In genomic region chr14:95409472-95410307, GRCh38 we compare ENCODE assay signal across 15 cellular contexts.
DNase-seq lines count a peak whose midpoint lies in the region; TF ChIP-seq lines count a peak whose summit lies in the region.
"Had no signal": no experiment of that assay in that cellular context is flagged by ENCODE, and none has a peak within 500 bp of the region (broad histone marks: within the 10 kb centered on the region; RNA-seq: fewer than 3 reads in every experiment).

No MANE protein-coding gene starts in this region.

- H3K9me3 ChIP-seq in left ventricle myocardium inferior (replicated peaks) (no peaks in the 10 kb centered on the region), hepatocyte (ENCODE audit: low read depth) (no peaks in the 10 kb centered on the region)

- H2AFZ ChIP-seq in hepatocyte, result no peak overlapping the region
- H2AFZ ChIP-seq: parathyroid adenoma had no signal

- no peak for TF ChIP-seq CTCF in left ventricle myocardium inferior (IDR thresholded peaks at IDR 0.05; ENCODE audit: borderline replicate concordance)
- no peak for TF ChIP-seq CTCF in hepatocyte (IDR thresholded peaks at IDR 0.05; ENCODE audit: poor library complexity)
- no peak for TF ChIP-seq CTCF in GM13976 (IDR thresholded peaks at IDR 0.05; ENCODE audit: borderline replicate concordance, control extremely low read depth, extremely low read depth, insufficient read depth, missing control alignments)

- intact Hi-C loops in left ventricle myocardium inferior (cut with micrococcal nuclease), result no loop called here

- H3K4me2 ChIP-seq in hepatocyte, result no peak overlapping the region

- DNase-seq in COR-L47 (lab: John Stamatoyannopoulos, UW) (peak; percentile 46), SK-N-DZ (ENCODE audit: low spot score) (peak; percentile 57), left ventricle myocardium inferior (no peak), retina (peak; percentile 31), T-helper 1 cell (no peak), hepatocyte (ENCODE audit: low spot score) (no peak), GM13976 (ENCODE audit: low spot score) (no peak), HPDE6-E6E7 (ENCODE audit: extremely low spot score) (no peak)
- DNase-seq: cerebellar nuclear complex, glutamatergic neuron, KG1, kidney, NCI-H446 treated with DMSO at 0.1 percent for 48 hours, T-cell had no signal

- WGBS in hepatocyte (ENCODE audit: low lambda C conversion rate, missing lambda C conversion rate), result 80% methylated on average over 12 of the region's 12 CpGs

- in situ Hi-C loops in GM13976 (cut with MboI; ENCODE audit: low sequenced_read_pairs, unreplicated experiment), result no loop called here

- no peaks in the 10 kb centered on the region for H3K79me2 ChIP-seq in hepatocyte
- H3K79me2 ChIP-seq: parathyroid adenoma had no signal

- H3K27ac ChIP-seq in left ventricle myocardium inferior (replicated peaks) (peak overlapping the region; percentile 83), hepatocyte (no peak overlapping the region)
- H3K27ac ChIP-seq: parathyroid adenoma had no signal

- H3K27me3 ChIP-seq in left ventricle myocardium inferior (ENCODE audit: low read depth) (no peaks in the 10 kb centered on the region), hepatocyte (no peaks in the 10 kb centered on the region)

- no peaks in the 10 kb centered on the region for H4K20me1 ChIP-seq in hepatocyte (ENCODE audit: insufficient read depth, poor library complexity, severe bottlenecking)

- H3K4me1 ChIP-seq in left ventricle myocardium inferior (peaks cover 37% of the 10 kb centered on the region), hepatocyte (ENCODE audit: insufficient read depth) (no peaks in the 10 kb centered on the region)
- H3K4me1 ChIP-seq: parathyroid adenoma had no signal

- no peaks in the 10 kb centered on the region for H3K9me2 ChIP-seq in hepatocyte (replicated peaks; ENCODE audit: insufficient read depth)

- no peaks in the 10 kb centered on the region for H3K36me3 ChIP-seq in left ventricle myocardium inferior
- no peaks in the 10 kb centered on the region for H3K36me3 ChIP-seq in hepatocyte (replicated peaks; ENCODE audit: insufficient read depth, low read depth)

- H3K4me3 ChIP-seq in left ventricle myocardium inferior (no peak overlapping the region), hepatocyte (no peak overlapping the region)

Comparison
In these comparisons a context has a peak if more than half of its experiments do, and no peak if none do; other contexts are left out.
1. DNase-seq: peak in COR-L47 (single experiment), SK-N-DZ (single experiment) and retina (single experiment); none in left ventricle myocardium inferior (single experiment), T-helper 1 cell (0 of 5), hepatocyte (single experiment), GM13976 (single experiment) and HPDE6-E6E7 (single experiment).